In the genomic region with DNA sequence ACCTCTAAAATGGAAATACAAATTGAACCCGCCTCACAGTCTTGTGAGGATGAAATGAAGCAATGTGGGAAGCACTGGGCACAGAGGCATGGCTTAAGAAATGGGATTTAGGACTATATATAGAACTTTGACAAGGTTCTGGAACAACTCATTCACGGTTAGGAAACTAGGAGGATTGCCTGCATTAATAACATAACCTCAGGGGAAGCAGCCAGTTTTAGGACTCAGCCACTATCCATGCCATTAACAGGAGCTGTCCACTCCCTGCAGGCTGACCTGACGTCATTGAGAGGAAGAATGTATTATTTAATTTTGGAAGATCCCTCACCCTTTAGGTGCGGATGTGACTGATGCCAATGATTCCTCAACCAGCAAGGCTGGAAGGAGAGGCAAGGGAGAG, we compare ENCODE assay signal across 30 cellular contexts. TPM values are rescaled to one million over a fixed set of nuclear protein-coding genes. Genes with fewer than 3 reads are reported as not detected.
DNase-seq lines count a peak whose midpoint lies in the region; ATAC-seq and TF ChIP-seq lines count a peak whose summit lies in the region.
"Had no signal": no experiment of that assay in that cellular context is flagged by ENCODE, and none has a peak within 500 bp of the region (broad histone marks: within the 10 kb centered on the region; RNA-seq: fewer than 3 reads in every experiment).

No MANE protein-coding gene starts in this region.

- H4K12ac ChIP-seq in trophoblast cell (ENCODE audit: low read depth, low read length) = no peak overlapping the region

- H3K27me3 ChIP-seq in left ventricle myocardium inferior (ENCODE audit: low read depth) (no peaks in the 10 kb centered on the region), gastroesophageal sphincter (no peaks in the 10 kb centered on the region), trophoblast cell (ENCODE audit: insufficient read depth, low read length) (no peaks in the 10 kb centered on the region)
- H3K27me3 ChIP-seq: pancreas, vagina had no signal

- no peak for TF ChIP-seq POLR2A in gastroesophageal sphincter (IDR thresholded peaks at IDR 0.05)

- H3K4ac ChIP-seq in trophoblast cell (ENCODE audit: low read depth, low read length) = no peak overlapping the region

- no peaks in the 10 kb centered on the region for H3K36me3 ChIP-seq in left ventricle myocardium inferior
- peaks cover 0 to 12% of the 10 kb centered on the region in 2 donors for H3K36me3 ChIP-seq in gastroesophageal sphincter
- H3K36me3 ChIP-seq in trophoblast cell (ENCODE audit: control insufficient read depth in 1 of 2, insufficient read depth in 2 of 2, low read length in 2 of 2) = no peaks in the 10 kb centered on the region
- H3K36me3 ChIP-seq: spleen, thoracic aorta had no signal

- H2BK120ac ChIP-seq in trophoblast cell (ENCODE audit: insufficient read depth, low read length, poor library complexity) = no peak overlapping the region

- no peak overlapping the region for H4K91ac ChIP-seq in trophoblast cell (ENCODE audit: low read depth, low read length)

- H2AFZ ChIP-seq in trophoblast cell (ENCODE audit: insufficient read depth, low read length, poor library complexity) = no peak overlapping the region
- H2AFZ ChIP-seq: GM23338 had no signal

- no peak overlapping the region for H2AK5ac ChIP-seq in trophoblast cell (ENCODE audit: low read length)

- DNase-seq in Right ventricle myocardium superior (no peak), left ventricle myocardium inferior (no peak), amniotic epithelial cell (ENCODE audit: low read depth) (peak; percentile 61), trophoblast cell (peak; percentile 73 to 79), hippocampal formation (lab: John Stamatoyannopoulos, UW) (no peak)
- DNase-seq: activated CD4-positive, alpha-beta T cell treated with anti-CD3 and anti-CD28 coated beads, Interleukin-2, amount 50 U/mL, for 4 hours; activated CD4-positive, CD25-positive, alpha-beta regulatory T cell; activated CD8-positive, alpha-beta memory T cell treated with anti-CD3 and anti-CD28 coated beads, Interleukin-2, amount 10 ng/mL, durations not matched to agents 7 days and 5 days; activated gamma-delta T cell; activated naive CD8-positive, alpha-beta T cell treated with anti-CD3 and anti-CD28 coated beads, Interleukin-2, amount 10 ng/mL, durations not matched to agents 7 days and 5 days; activated T-cell treated with anti-CD3 and anti-CD28 coated beads, Interleukin-2, amount 50 U/mL, for 4 hours; dermis blood vessel endothelial cell; endodermal cell; NCI-H1092 treated with DMSO at 0.1 percent for 48 hours; NCI-H1694 treated with DMSO at 0.1 percent for 48 hours; pancreas; spleen; stimulated activated CD8-positive, alpha-beta memory T cell treated with anti-CD3 and anti-CD28 coated beads, Interleukin-4, amount 100 ng/mL, for 48 hours; stimulated activated naive CD8-positive, alpha-beta T cell treated with anti-CD3 and anti-CD28 coated beads, Interleukin-15, amount 100 ng/mL, for 72 hours had no signal

- no peak overlapping the region for H3K4me2 ChIP-seq in trophoblast cell (ENCODE audit: low read length)
- H3K4me2 ChIP-seq: GM23338 had no signal

- H3K18ac ChIP-seq in trophoblast cell (ENCODE audit: low read length) = no peak overlapping the region

- H3K4me3 ChIP-seq in left ventricle myocardium inferior (no peak overlapping the region), gastroesophageal sphincter (no peak overlapping the region), trophoblast cell (ENCODE audit: low read depth, low read length) (no peak overlapping the region)
- H3K4me3 ChIP-seq: GM23338, lung, pancreas, SK-N-MC, spleen, thoracic aorta, vagina had no signal

- TF ChIP-seq CTCF in left ventricle myocardium inferior (IDR thresholded peaks at IDR 0.05; ENCODE audit: borderline replicate concordance) = no peak
- no peak for TF ChIP-seq CTCF in gastroesophageal sphincter (IDR thresholded peaks at IDR 0.05)

- 26 to 28% methylated on average over 4 of the region's 4 CpGs for WGBS in gastroesophageal sphincter (ENCODE audit: low coverage in 1 of 2), 2 donors
- WGBS in trophoblast cell (ENCODE audit: extremely low coverage, insufficient coverage, insufficient read length) = no CpG with 5 or more reads among the region's 4 CpGs

- peak; percentile 92 for ATAC-seq in Right ventricle myocardium superior (ENCODE audit: poor library complexity)
- ATAC-seq in gastroesophageal sphincter = peak; percentile 87
- no peak for ATAC-seq in GM21367 (IDR thresholded peaks at IDR 0.05; ENCODE audit: unreplicated experiment)
- ATAC-seq in GM18502 (IDR thresholded peaks at IDR 0.05; ENCODE audit: poor library complexity, unreplicated experiment) = no peak
- ATAC-seq: activated CD8-positive, alpha-beta memory T cell treated with anti-CD3 and anti-CD28 coated beads, Interleukin-2, amount 10 ng/mL, durations not matched to agents 7 days and 5 days; activated T-cell treated with anti-CD3 and anti-CD28 coated beads, Interleukin-2, amount 50 U/mL, for 4 hours; esophagus mucosa; GM23338; pancreas; stimulated activated naive CD8-positive, alpha-beta T cell treated with anti-CD3 and anti-CD28 coated beads, Interleukin-15, amount 100 ng/mL, for 72 hours had no signal

- no peak overlapping the region for H2BK5ac ChIP-seq in trophoblast cell (ENCODE audit: low read depth, low read length, poor library complexity)

- no peak overlapping the region for H2BK12ac ChIP-seq in trophoblast cell (ENCODE audit: low read length)

- H3K14ac ChIP-seq in trophoblast cell (ENCODE audit: low read length) = no peak overlapping the region

- H3K9me3 ChIP-seq in left ventricle myocardium inferior (replicated peaks) (no peaks in the 10 kb centered on the region), gastroesophageal sphincter (no peaks in the 10 kb centered on the region), trophoblast cell (ENCODE audit: insufficient read depth, low read depth, low read length) (no peaks in the 10 kb centered on the region)
- H3K9me3 ChIP-seq: pancreas, spleen, thoracic aorta, vagina had no signal

- TF ChIP-seq EP300 in gastroesophageal sphincter (IDR thresholded peaks at IDR 0.05) = no peak

- no peaks in the 10 kb centered on the region for H3K79me2 ChIP-seq in trophoblast cell (ENCODE audit: control insufficient read depth, insufficient read depth, low read length, poor library complexity)

- H3K4me1 ChIP-seq in left ventricle myocardium inferior = peaks cover 19% of the 10 kb centered on the region
- H3K4me1 ChIP-seq in gastroesophageal sphincter = peaks cover 0 to 32% (median 7%) of the 10 kb centered on the region in 3 donors
- no peaks in the 10 kb centered on the region for H3K4me1 ChIP-seq in trophoblast cell (ENCODE audit: control insufficient read depth in 1 of 2, insufficient read depth in 2 of 2, low read length in 2 of 2)
- H3K4me1 ChIP-seq: pancreas, spleen had no signal

- no peak overlapping the region for H3K9ac ChIP-seq in trophoblast cell (ENCODE audit: low read length)

- H3K23ac ChIP-seq in trophoblast cell (ENCODE audit: low read length) = no peak overlapping the region

- no peak overlapping the region for H4K8ac ChIP-seq in trophoblast cell (ENCODE audit: low read depth, low read length)

- no peak overlapping the region for H3K27ac ChIP-seq in left ventricle myocardium inferior (replicated peaks)
- H3K27ac ChIP-seq in gastroesophageal sphincter = peak overlapping the region in 3 of 4 donors; percentile 24 to 56 (median 30)
- no peak overlapping the region for H3K27ac ChIP-seq in trophoblast cell (ENCODE audit: low read depth, low read length)
- H3K27ac ChIP-seq: pancreas, spleen, vagina had no signal

- intact Hi-C loops in Right ventricle myocardium superior (cut with DNase I) (no loop called here), left ventricle myocardium inferior (cut with micrococcal nuclease) (no loop called here)

- no peaks in the 10 kb centered on the region for H3K79me1 ChIP-seq in trophoblast cell (ENCODE audit: low read length)

RNA-seq across cellular contexts. Expression of gene ITGB8, which starts 34.8 kb away (rescaled TPM):
- 1.9 TPM for total RNA-seq in Right ventricle myocardium superior
- 1.5 TPM for total RNA-seq in left ventricle myocardium inferior
- 10 to 100 TPM; 16.2 to 34.2 (median 27.1) TPM for total RNA-seq in gastroesophageal sphincter
- 0.53 and 0.61 TPM in 2 replicates for polyA plus RNA-seq in trophoblast cell (2013)
- total RNA-seq: activated naive CD8-positive, alpha-beta T cell treated with anti-CD3 and anti-CD28 coated beads, Interleukin-2, amount 10 ng/mL, durations not matched to agents 7 days and 5 days; G401 had no signal
- polyA plus RNA-seq: IgD-negative memory B cell had no signal

Comparison
In these comparisons a context has a peak if more than half of its experiments do, and no peak if none do; other contexts are left out.
1. ATAC-seq: peak in Right ventricle myocardium superior (single experiment) and gastroesophageal sphincter (single experiment); none in GM21367 (single experiment) and GM18502 (single experiment).
2. DNase-seq: peak in amniotic epithelial cell (single experiment) and trophoblast cell (2 of 2); none in Right ventricle myocardium superior (single experiment), left ventricle myocardium inferior (single experiment) and hippocampal formation (0 of 2).
3. H3K27ac ChIP-seq: peak in gastroesophageal sphincter (3 of 4); none in left ventricle myocardium inferior (single experiment) and trophoblast cell (single experiment).